Comparison of ENCODE assay signal across 11 cellular contexts in the genomic region with DNA sequence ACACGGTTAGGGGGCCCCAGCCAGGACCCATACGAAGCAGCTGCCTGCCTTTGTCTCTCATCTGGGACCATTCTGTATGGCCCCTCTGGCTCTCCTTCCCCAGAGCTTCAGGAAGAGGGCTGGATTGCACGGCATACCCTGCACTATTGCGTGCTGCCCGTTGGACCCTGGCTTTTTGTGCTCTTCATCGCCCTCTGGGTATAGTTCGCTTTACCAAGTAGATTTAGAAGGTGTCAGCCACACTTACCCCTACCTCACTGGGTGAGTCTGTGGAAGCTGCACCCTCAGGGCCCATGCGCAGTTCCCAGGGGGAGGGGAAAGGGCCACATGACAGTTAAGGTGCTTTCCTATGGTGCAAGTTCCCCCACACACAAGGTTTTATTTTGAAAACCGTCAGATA. TPM values are rescaled to one million over a fixed set of nuclear protein-coding genes. Genes with fewer than 3 reads are reported as not detected.
A peak's percentile ranks its signal among the peaks of the same experiment; 100 is the strongest.
DNase-seq lines count a peak whose midpoint lies in the region; ATAC-seq, FAIRE-seq and TF ChIP-seq lines count a peak whose summit lies in the region.
"Had no signal": no experiment of that assay in that cellular context is flagged by ENCODE, and none has a peak within 500 bp of the region (broad histone marks: within the 10 kb centered on the region; RNA-seq: fewer than 3 reads in every experiment).

No MANE protein-coding gene starts in this region.

- H3K36me3 Mint-ChIP-seq in astrocyte (ENCODE audit: low read depth, unreplicated experiment), result no peaks in the 10 kb centered on the region
- peaks cover 4% of the 10 kb centered on the region for H3K36me3 Mint-ChIP-seq in neural progenitor cell

- peaks cover 11% of the 10 kb centered on the region for H3F3A ChIP-seq in neural progenitor cell (ENCODE audit: low read depth)

- H3K9me3 Mint-ChIP-seq in astrocyte (ENCODE audit: unreplicated experiment) (no peaks in the 10 kb centered on the region), neural progenitor cell (no peaks in the 10 kb centered on the region)

- H3K27me3 ChIP-seq in astrocyte (ENCODE audit: insufficient read depth, low read length), result no peaks in the 10 kb centered on the region
- H3K27me3 ChIP-seq in neural progenitor cell, result peaks cover 32% of the 10 kb centered on the region
- H3K27me3 ChIP-seq: SJSA1 had no signal

- H3K4me1 Mint-ChIP-seq in astrocyte (ENCODE audit: low read depth, unreplicated experiment), result peaks cover 29% of the 10 kb centered on the region
- peaks cover 24% of the 10 kb centered on the region for H3K4me1 Mint-ChIP-seq in neural progenitor cell

- H3K27me3 Mint-ChIP-seq in astrocyte (ENCODE audit: low read depth, unreplicated experiment), result no peaks in the 10 kb centered on the region
- peaks cover 7% of the 10 kb centered on the region for H3K27me3 Mint-ChIP-seq in neural progenitor cell (ENCODE audit: insufficient read depth, low read depth)

- H3K4me2 ChIP-seq in astrocyte (ENCODE audit: low read length) (peak overlapping the region; percentile 23), neural progenitor cell (peak overlapping the region; percentile 48)

- H3K4me3 ChIP-seq in astrocyte (ENCODE audit: insufficient read depth, low read depth, low read length) (no peak overlapping the region), neural progenitor cell (no peak overlapping the region)
- H3K4me3 ChIP-seq: SJSA1 had no signal

- H3K79me2 ChIP-seq in astrocyte (ENCODE audit: insufficient read depth, low read length) (peaks cover 95% of the 10 kb centered on the region), neural progenitor cell (ENCODE audit: low read depth) (no peaks in the 10 kb centered on the region)

- H3K27ac Mint-ChIP-seq in astrocyte (ENCODE audit: unreplicated experiment) (no peak overlapping the region), neural progenitor cell (no peak overlapping the region)

- H4K20me1 ChIP-seq in astrocyte (ENCODE audit: insufficient read depth, low read length) (peaks cover 18% of the 10 kb centered on the region), neural progenitor cell (ENCODE audit: low read depth) (no peaks in the 10 kb centered on the region)

- H2AFZ ChIP-seq in astrocyte (ENCODE audit: low read depth, low read length), result no peak overlapping the region
- H2AFZ ChIP-seq in neural progenitor cell (replicated peaks), result no peak overlapping the region

- no peak for FAIRE-seq in astrocyte (lab: Jason Lieb, UNC)

- H3K9ac ChIP-seq in astrocyte (ENCODE audit: low read length) (no peak overlapping the region), neural progenitor cell (no peak overlapping the region)

- H3K4me1 ChIP-seq in astrocyte (ENCODE audit: insufficient read depth, low read length), result peaks cover 36% of the 10 kb centered on the region
- H3K4me1 ChIP-seq in neural progenitor cell, result peaks cover 22% of the 10 kb centered on the region

- H3K27ac ChIP-seq in astrocyte (ENCODE audit: low read depth, low read length), result no peak overlapping the region
- no peak overlapping the region for H3K27ac ChIP-seq in neural progenitor cell
- H3K27ac ChIP-seq: SJSA1 had no signal

- no peak for ATAC-seq in GM18867 (IDR thresholded peaks at IDR 0.05; ENCODE audit: unreplicated experiment)

- H3K4me3 Mint-ChIP-seq in astrocyte (ENCODE audit: unreplicated experiment), result no peak overlapping the region
- H3K4me3 Mint-ChIP-seq in neural progenitor cell, result no peak overlapping the region

- H3K9me3 ChIP-seq in astrocyte (ENCODE audit: insufficient read depth, low read depth, low read length) (no peaks in the 10 kb centered on the region), neural progenitor cell (ENCODE audit: low read depth) (no peaks in the 10 kb centered on the region)
- H3K9me3 ChIP-seq: SJSA1 had no signal

- no peaks in the 10 kb centered on the region for H3K36me3 ChIP-seq in astrocyte (ENCODE audit: insufficient read depth, low read length)
- H3K36me3 ChIP-seq in neural progenitor cell, result no peaks in the 10 kb centered on the region
- H3K36me3 ChIP-seq: SJSA1 had no signal

- DNase-seq in DMS 273 (lab: John Stamatoyannopoulos, UW; ENCODE audit: unreplicated experiment) (peak; percentile 59), DMS 273 treated with DMSO at 0.1 percent for 48 hours (lab: John Stamatoyannopoulos, UW) (no peak), NCI-H1092 (lab: John Stamatoyannopoulos, UW) (peak; percentile 50), astrocyte (ENCODE audit: low read depth) (no peak), neural progenitor cell (ENCODE audit: low spot score) (peak; percentile 50), HT-29 (ENCODE audit: low spot score) (no peak), activated gamma-delta T cell treated with Interleukin-2 at 50 U/mL for 16 hours (no peak)
- DNase-seq: effector CD4-positive, alpha-beta T cell; GOT3 had no signal

- TF ChIP-seq CTCF in astrocyte (IDR thresholded peaks at IDR 0.05; ENCODE audit: insufficient read depth, low read depth, low read length), result no peak
- TF ChIP-seq CTCF in neural progenitor cell (IDR thresholded peaks at IDR 0.05), result peak; percentile 30

RNA-seq across cellular contexts. Expression of a gene that starts 7.2 kb away (rescaled TPM):
- total RNA-seq in astrocyte (79.7 and 85.2 TPM in 2 replicates), neural progenitor cell (ENCODE audit: low replicate concordance) (60.7 and 83.0 TPM in 2 replicates)
- total RNA-seq in HT-29 (2014; rRNA removed; shearing (Covaris generic)), result 0.51 and 0.99 TPM in 2 replicates

RNA-seq across cellular contexts. Expression of a gene that starts 39.2 kb away (rescaled TPM):
- total RNA-seq in astrocyte (289 and 317 TPM in 2 replicates), neural progenitor cell (ENCODE audit: low replicate concordance) (2.5 and 4.1 TPM in 2 replicates)
- total RNA-seq in HT-29 (2014; rRNA removed; shearing (Covaris generic)), result 183 and 213 TPM in 2 replicates

Comparison
In these comparisons a context has a peak if more than half of its experiments do, and no peak if none do; other contexts are left out.
1. DNase-seq: peak in DMS 273 (single experiment), NCI-H1092 (single experiment) and neural progenitor cell (single experiment); none in DMS 273 treated with DMSO at 0.1 percent for 48 hours (single experiment), astrocyte (single experiment), HT-29 (single experiment) and activated gamma-delta T cell treated with Interleukin-2 at 50 U/mL for 16 hours (single experiment).
2. RNA of a gene that starts 7.2 kb away (total RNA-seq): 79.7 to 85.2 TPM in astrocyte and 60.7 to 83.0 TPM in neural progenitor cell; 0.51 to 0.99 TPM in HT-29; every median in the first group is over 10 times any median in the second.
3. RNA of a gene that starts 39.2 kb away (total RNA-seq): 289 to 317 TPM in astrocyte and 183 to 213 TPM in HT-29; 2.5 to 4.1 TPM in neural progenitor cell; every median in the first group is over 10 times any median in the second.